1 cellular context compared by ENCODE assay signal in genomic region chr19:12867120-12868099, GRCh38.
TF ChIP-seq lines count a peak whose summit lies in the region.

No MANE protein-coding gene starts in this region.

TF ChIP-seq in HepG2, 621 proteins besides CTCF, POLR2A, EP300 and RAD21:
- TF ChIP-seq HCFC1 (IDR thresholded peaks at IDR 0.05; ENCODE audit: low read depth, low read length), result no peak
- no peak for TF ChIP-seq ZMYM2 (CRISPR knock-in tag; IDR thresholded peaks at IDR 0.05)
- no peak for TF ChIP-seq ZFP37 (CRISPR knock-in tag; IDR thresholded peaks at IDR 0.05; ENCODE audit: borderline replicate concordance)
- no peak for TF ChIP-seq MNT (IDR thresholded peaks at IDR 0.05)
- no peak for TF ChIP-seq ZFX (CRISPR knock-in tag; IDR thresholded peaks at IDR 0.05; ENCODE audit: low read depth)
- no peak for TF ChIP-seq KDM3A (CRISPR knock-in tag; IDR thresholded peaks at IDR 0.05; ENCODE audit: low read depth)
